15 cellular contexts compared by ENCODE assay signal in genomic region chr21:34870246-34870645, GRCh38.
"Had no signal": no experiment of that assay in that cellular context is flagged by ENCODE, and none has a peak within 500 bp of the region (broad histone marks: within the 10 kb centered on the region; RNA-seq: fewer than 3 reads in every experiment).

No MANE protein-coding gene starts in this region.

- H3K27me3 ChIP-seq: colonic mucosa, gastrocnemius medialis, pancreas, tibial nerve had no signal

- H3K4me1 ChIP-seq: colonic mucosa, neural progenitor cell, pancreas had no signal

- DNase-seq: activated CD4-positive, alpha-beta T cell treated with anti-CD3 and anti-CD28 coated beads for 4 hours; activated CD8-positive, alpha-beta memory T cell treated with anti-CD3 and anti-CD28 coated beads, Interleukin-2, amount 50 U/mL, for 48 hours; activated CD8-positive, alpha-beta T cell treated with anti-CD3 and anti-CD28 coated beads, Interleukin-2, amount 10 ng/mL, durations not matched to agents 7 days and 5 days; activated naive CD4-positive, alpha-beta T cell treated with Interleukin-2 at 50 U/mL for 16 hours; activated naive CD8-positive, alpha-beta T cell treated with anti-CD3 and anti-CD28 coated beads, Interleukin-2, amount 50 U/mL, for 24 hours; colonic mucosa; gastrocnemius medialis; islet precursor cell; pancreas; stimulated activated CD4-positive, alpha-beta T cell treated with anti-CD3 and anti-CD28 coated beads, Interleukin-15, amount 100 ng/mL, for 24 hours; stimulated activated CD4-positive, alpha-beta T cell treated with anti-CD3 and anti-CD28 coated beads, Interleukin-4, amount 100 ng/mL, for 4 hours; WERI-Rb-1 had no signal

- ATAC-seq: activated CD8-positive, alpha-beta T cell treated with anti-CD3 and anti-CD28 coated beads, Interleukin-2, amount 10 ng/mL, durations not matched to agents 7 days and 5 days; activated naive CD8-positive, alpha-beta T cell treated with anti-CD3 and anti-CD28 coated beads, Interleukin-2, amount 50 U/mL, for 24 hours; gastrocnemius medialis; left lobe of liver; pancreas had no signal

- H3K4me3 ChIP-seq: colonic mucosa, gastrocnemius medialis, neural progenitor cell, pancreas, tibial nerve had no signal

- H3K36me3 ChIP-seq: colonic mucosa, neural progenitor cell, pancreas, WERI-Rb-1 had no signal

- H3K27ac ChIP-seq: colonic mucosa, neural progenitor cell, pancreas, WERI-Rb-1 had no signal

- H2AFZ ChIP-seq: neural progenitor cell had no signal

- H3K9me3 ChIP-seq: colonic mucosa, gastrocnemius medialis, pancreas, tibial nerve had no signal

- H3K4me2 ChIP-seq: neural progenitor cell had no signal

- H3K9ac ChIP-seq: neural progenitor cell had no signal
